Comparison of ENCODE assay signal across 8 cellular contexts in the genomic region with DNA sequence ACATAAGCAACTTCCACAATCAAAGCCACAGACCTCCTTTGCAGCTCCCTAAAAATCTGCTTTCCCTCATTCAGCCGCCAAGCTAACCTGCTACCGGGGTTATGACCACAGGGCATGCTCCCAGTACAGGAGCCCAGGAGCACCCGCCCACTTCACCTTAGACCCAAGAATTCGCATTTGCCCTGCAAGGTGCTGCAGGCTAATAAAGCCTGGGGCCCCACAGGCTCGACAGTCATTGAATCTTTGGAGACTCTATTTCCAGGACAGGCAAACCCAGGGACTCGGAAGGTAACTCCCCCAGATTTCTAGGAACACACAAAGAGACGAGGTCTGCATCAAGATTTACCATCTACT. TPM values are rescaled to one million over a fixed set of nuclear protein-coding genes. Genes with fewer than 3 reads are reported as not detected.
A peak's percentile ranks its signal among the peaks of the same experiment; 100 is the strongest.
DNase-seq lines count a peak whose midpoint lies in the region; ATAC-seq and TF ChIP-seq lines count a peak whose summit lies in the region.

No MANE protein-coding gene starts in this region.

- DNase-seq in 8988T (peak; percentile 65), immature natural killer cell (no peak), suprapubic skin (ENCODE audit: low spot score in 2 of 2) (no peak), NOMO-1 treated with DMSO at 0.1 percent for 48 hours (lab: John Stamatoyannopoulos, UW; ENCODE audit: unreplicated experiment) (no peak)
- no peak for DNase-seq in activated T-helper 2 cell treated with anti-CD3 and anti-CD28 coated beads, Interferon-gamma antibody, Interleukin-2, Interleukin-4, amounts not matched to agents 10 μg/mL and 5 μg/mL and 100 μg/mL, durations not matched to agents 14 hours and 24 hours and 36 hours (ENCODE audit: low spot score)

- H3K4me1 Mint-ChIP-seq in activated T-helper 2 cell treated with anti-CD3 and anti-CD28 coated beads, Interferon-gamma antibody, Interleukin-2, Interleukin-4, amounts not matched to agents 10 μg/mL and 5 μg/mL and 100 μg/mL, durations not matched to agents 14 hours and 24 hours and 36 hours (ENCODE audit: low read depth) = peaks cover 55% of the 10 kb centered on the region
- peaks cover 52 to 53% of the 10 kb centered on the region in 2 donors for H3K4me1 Mint-ChIP-seq in immature natural killer cell

- no peak for TF ChIP-seq EP300 in suprapubic skin (IDR thresholded peaks at IDR 0.05)

- peaks cover 38% of the 10 kb centered on the region for H3K36me3 Mint-ChIP-seq in activated T-helper 2 cell treated with anti-CD3 and anti-CD28 coated beads, Interferon-gamma antibody, Interleukin-2, Interleukin-4, amounts not matched to agents 10 μg/mL and 5 μg/mL and 100 μg/mL, durations not matched to agents 14 hours and 24 hours and 36 hours (ENCODE audit: low read depth)
- H3K36me3 Mint-ChIP-seq in immature natural killer cell = peaks cover 5 to 8% (median 5%) of the 10 kb centered on the region in 3 donors

- peaks cover 60% of the 10 kb centered on the region for H3K4me1 ChIP-seq in suprapubic skin

- ATAC-seq in GM18907 (IDR thresholded peaks at IDR 0.05; ENCODE audit: unreplicated experiment) (peak; percentile 2), HG03045 (IDR thresholded peaks at IDR 0.05; ENCODE audit: unreplicated experiment) (no peak), GM19351 (IDR thresholded peaks at IDR 0.05; ENCODE audit: unreplicated experiment) (no peak)

- no peak for TF ChIP-seq CTCF in suprapubic skin (IDR thresholded peaks at IDR 0.05)

- TF ChIP-seq POLR2A in suprapubic skin (IDR thresholded peaks at IDR 0.05) = no peak

- no peaks in the 10 kb centered on the region for H3K9me3 ChIP-seq in suprapubic skin

- no peaks in the 10 kb centered on the region for H3K27me3 Mint-ChIP-seq in activated T-helper 2 cell treated with anti-CD3 and anti-CD28 coated beads, Interferon-gamma antibody, Interleukin-2, Interleukin-4, amounts not matched to agents 10 μg/mL and 5 μg/mL and 100 μg/mL, durations not matched to agents 14 hours and 24 hours and 36 hours (ENCODE audit: low read depth)
- H3K27me3 Mint-ChIP-seq in immature natural killer cell (ENCODE audit: low read depth in 3 of 3) = peaks cover 14 to 19% (median 14%) of the 10 kb centered on the region in 3 donors

- H3K4me3 ChIP-seq in suprapubic skin = peak overlapping the region; percentile 66

- no peaks in the 10 kb centered on the region for H3K9me3 Mint-ChIP-seq in activated T-helper 2 cell treated with anti-CD3 and anti-CD28 coated beads, Interferon-gamma antibody, Interleukin-2, Interleukin-4, amounts not matched to agents 10 μg/mL and 5 μg/mL and 100 μg/mL, durations not matched to agents 14 hours and 24 hours and 36 hours
- H3K9me3 Mint-ChIP-seq in immature natural killer cell = no peaks in the 10 kb centered on the region

- H3K27ac ChIP-seq in suprapubic skin = peak overlapping the region; percentile 94

- H3K27me3 ChIP-seq in suprapubic skin = no peaks in the 10 kb centered on the region

- no peaks in the 10 kb centered on the region for H3K36me3 ChIP-seq in suprapubic skin

- H3K27ac Mint-ChIP-seq in activated T-helper 2 cell treated with anti-CD3 and anti-CD28 coated beads, Interferon-gamma antibody, Interleukin-2, Interleukin-4, amounts not matched to agents 10 μg/mL and 5 μg/mL and 100 μg/mL, durations not matched to agents 14 hours and 24 hours and 36 hours = peak overlapping the region; percentile 83
- peak overlapping the region; percentile 85 to 95 (median 88) for H3K27ac Mint-ChIP-seq in immature natural killer cell

- WGBS in suprapubic skin = 15% methylated on average over 5 of the region's 7 CpGs

- intact Hi-C loops in activated T-helper 2 cell treated with anti-CD3 and anti-CD28 coated beads, Interferon-gamma antibody, Interleukin-2, Interleukin-4, amounts not matched to agents 10 μg/mL and 5 μg/mL and 100 μg/mL, durations not matched to agents 14 hours and 24 hours and 36 hours (cut with micrococcal nuclease) = no loop called here

- H3K4me3 Mint-ChIP-seq in activated T-helper 2 cell treated with anti-CD3 and anti-CD28 coated beads, Interferon-gamma antibody, Interleukin-2, Interleukin-4, amounts not matched to agents 10 μg/mL and 5 μg/mL and 100 μg/mL, durations not matched to agents 14 hours and 24 hours and 36 hours (ENCODE audit: low read depth) = peak overlapping the region; percentile 93
- H3K4me3 Mint-ChIP-seq in immature natural killer cell = peak overlapping the region; percentile 88 to 95 (median 93)

RNA-seq across cellular contexts. Expression of a gene that starts 1.1 kb away (rescaled TPM):
- 133 and 136 TPM in 2 replicates for total RNA-seq in activated T-helper 2 cell treated with anti-CD3 and anti-CD28 coated beads, Interferon-gamma antibody, Interleukin-2, Interleukin-4, amounts not matched to agents 10 μg/mL and 5 μg/mL and 100 μg/mL, durations not matched to agents 14 hours and 24 hours and 36 hours
- 10 to 100 TPM in 1 of 3 donors, 1 to 10 TPM in 2; 1.2 to 15.8 (median 7.4) TPM for polyA plus RNA-seq in immature natural killer cell
- 10 to 100 TPM; 43.0 to 58.3 (median 51.7) TPM for total RNA-seq in suprapubic skin
